Comparison of ENCODE assay signal across 36 cellular contexts in genomic region chr11:31109446-31109845, GRCh38.
"Had no signal": no experiment of that assay in that cellular context is flagged by ENCODE, and none has a peak within 500 bp of the region (broad histone marks: within the 10 kb centered on the region; RNA-seq: fewer than 3 reads in every experiment).

No MANE protein-coding gene starts in this region.

- H3K4me1 Mint-ChIP-seq: activated CD4-positive, alpha-beta memory T cell treated with anti-CD3 and anti-CD28 coated beads, Interleukin-2, amount 10 ng/mL, durations not matched to agents 7 days and 5 days; activated CD4-positive, alpha-beta T cell treated with anti-CD3 and anti-CD28 coated beads for 36 hours; activated CD4-positive, alpha-beta T cell treated with anti-CD3 and anti-CD28 coated beads, Interleukin-2, amount 10 ng/mL, durations not matched to agents 7 days and 5 days; activated CD8-positive, alpha-beta memory T cell treated with anti-CD3 and anti-CD28 coated beads, Interleukin-2, amount 10 ng/mL, durations not matched to agents 7 days and 5 days; activated naive CD8-positive, alpha-beta T cell treated with anti-CD3 and anti-CD28 coated beads for 36 hours had no signal

- H3K9me3 ChIP-seq: adrenal gland, body of pancreas, breast epithelium had no signal

- FAIRE-seq: astrocyte, TTC549 had no signal

- H3K4me3 Mint-ChIP-seq: activated CD4-positive, alpha-beta memory T cell treated with anti-CD3 and anti-CD28 coated beads, Interleukin-2, amount 10 ng/mL, durations not matched to agents 7 days and 5 days; activated CD4-positive, alpha-beta T cell treated with anti-CD3 and anti-CD28 coated beads for 36 hours; activated CD4-positive, alpha-beta T cell treated with anti-CD3 and anti-CD28 coated beads, Interleukin-2, amount 10 ng/mL, durations not matched to agents 7 days and 5 days; activated CD8-positive, alpha-beta memory T cell treated with anti-CD3 and anti-CD28 coated beads, Interleukin-2, amount 10 ng/mL, durations not matched to agents 7 days and 5 days; activated CD8-positive, alpha-beta T cell treated with anti-CD3 and anti-CD28 coated beads, Interleukin-2, amount 10 ng/mL, durations not matched to agents 7 days and 5 days; activated naive CD4-positive, alpha-beta T cell treated with anti-CD3 and anti-CD28 coated beads for 36 hours; activated naive CD8-positive, alpha-beta T cell treated with anti-CD3 and anti-CD28 coated beads for 36 hours; activated T-cell treated with anti-CD3 and anti-CD28 coated beads, Interleukin-2, amount 50 U/mL, for 24 hours; T-helper 1 cell treated with Interleukin-12 subunit alpha and Interleukin-12 subunit beta and Interleukin-4 antibody, amounts not matched to agents 30 μg/mL and 1 μg/mL, for 36 hours; T-helper 2 cell treated with Interferon-gamma antibody and Interleukin-4, amounts not matched to agents 5 μg/mL and 100 μg/mL, for 36 hours had no signal

- H3K36me3 ChIP-seq: adrenal gland, brain microvascular endothelial cell, breast epithelium had no signal

- H3K9me3 Mint-ChIP-seq: activated CD4-positive, alpha-beta memory T cell treated with anti-CD3 and anti-CD28 coated beads, Interleukin-2, amount 10 ng/mL, durations not matched to agents 7 days and 5 days; activated CD4-positive, alpha-beta T cell treated with anti-CD3 and anti-CD28 coated beads, Interleukin-2, amount 10 ng/mL, durations not matched to agents 7 days and 5 days; activated naive CD4-positive, alpha-beta T cell treated with anti-CD3 and anti-CD28 coated beads for 36 hours; activated naive CD4-positive, alpha-beta T cell treated with anti-CD3 and anti-CD28 coated beads, Interleukin-2, amount 50 U/mL, for 72 hours; activated naive CD8-positive, alpha-beta T cell treated with anti-CD3 and anti-CD28 coated beads for 36 hours; activated T-cell treated with anti-CD3 and anti-CD28 coated beads, Interleukin-2, amount 50 U/mL, for 24 hours; activated T-helper 2 cell treated with anti-CD3 and anti-CD28 coated beads, Interferon-gamma antibody, Interleukin-2, Interleukin-4, amounts not matched to agents 10 μg/mL and 5 μg/mL and 100 μg/mL, durations not matched to agents 14 hours and 24 hours and 36 hours; T-helper 1 cell treated with Interleukin-12 subunit alpha and Interleukin-12 subunit beta and Interleukin-4 antibody, amounts not matched to agents 30 μg/mL and 1 μg/mL, for 36 hours; T-helper 2 cell treated with Interferon-gamma antibody and Interleukin-4, amounts not matched to agents 5 μg/mL and 100 μg/mL, for 36 hours had no signal

- H3K27ac Mint-ChIP-seq: activated CD4-positive, alpha-beta memory T cell treated with anti-CD3 and anti-CD28 coated beads, Interleukin-2, amount 10 ng/mL, durations not matched to agents 7 days and 5 days; activated CD4-positive, alpha-beta T cell treated with anti-CD3 and anti-CD28 coated beads for 36 hours; activated CD4-positive, alpha-beta T cell treated with anti-CD3 and anti-CD28 coated beads, Interleukin-2, amount 10 ng/mL, durations not matched to agents 7 days and 5 days; activated CD8-positive, alpha-beta memory T cell treated with anti-CD3 and anti-CD28 coated beads, Interleukin-2, amount 10 ng/mL, durations not matched to agents 7 days and 5 days; activated CD8-positive, alpha-beta T cell treated with anti-CD3 and anti-CD28 coated beads, Interleukin-2, amount 10 ng/mL, durations not matched to agents 7 days and 5 days; activated naive CD4-positive, alpha-beta T cell treated with anti-CD3 and anti-CD28 coated beads for 36 hours; activated naive CD4-positive, alpha-beta T cell treated with anti-CD3 and anti-CD28 coated beads, Interleukin-2, amount 50 U/mL, for 72 hours; activated naive CD8-positive, alpha-beta T cell treated with anti-CD3 and anti-CD28 coated beads for 36 hours; activated T-cell treated with anti-CD3 and anti-CD28 coated beads, Interleukin-2, amount 50 U/mL, for 24 hours; activated T-helper 2 cell treated with anti-CD3 and anti-CD28 coated beads, Interferon-gamma antibody, Interleukin-2, Interleukin-4, amounts not matched to agents 10 μg/mL and 5 μg/mL and 100 μg/mL, durations not matched to agents 14 hours and 24 hours and 36 hours; T-helper 1 cell treated with Interleukin-12 subunit alpha and Interleukin-12 subunit beta and Interleukin-4 antibody, amounts not matched to agents 30 μg/mL and 1 μg/mL, for 36 hours; T-helper 2 cell treated with Interferon-gamma antibody and Interleukin-4, amounts not matched to agents 5 μg/mL and 100 μg/mL, for 36 hours had no signal

- ATAC-seq: activated CD4-positive, alpha-beta T cell treated with anti-CD3 and anti-CD28 coated beads for 36 hours; activated CD4-positive, CD25-positive, alpha-beta regulatory T cell treated with anti-CD3 and anti-CD28 coated beads, Interleukin-2, amount 50 U/mL, for 24 hours; activated CD8-positive, alpha-beta memory T cell treated with anti-CD3 and anti-CD28 coated beads, Interleukin-2, amount 10 ng/mL, durations not matched to agents 7 days and 5 days; activated CD8-positive, alpha-beta T cell treated with anti-CD3 and anti-CD28 coated beads, Interleukin-2, amount 10 ng/mL, durations not matched to agents 7 days and 5 days; activated naive CD4-positive, alpha-beta T cell treated with anti-CD3 and anti-CD28 coated beads, Interleukin-2, amount 50 U/mL, for 72 hours; body of pancreas had no signal

- H3K27me3 ChIP-seq: adrenal gland, body of pancreas, brain microvascular endothelial cell, breast epithelium had no signal

- H3K4me3 ChIP-seq: adrenal gland, body of pancreas, breast epithelium had no signal

- H3K4me1 ChIP-seq: adrenal gland, breast epithelium had no signal

- H3K36me3 Mint-ChIP-seq: activated CD8-positive, alpha-beta memory T cell treated with anti-CD3 and anti-CD28 coated beads, Interleukin-2, amount 10 ng/mL, durations not matched to agents 7 days and 5 days; activated naive CD4-positive, alpha-beta T cell treated with anti-CD3 and anti-CD28 coated beads, Interleukin-2, amount 50 U/mL, for 72 hours; activated naive CD8-positive, alpha-beta T cell treated with anti-CD3 and anti-CD28 coated beads for 36 hours had no signal

- DNase-seq: activated CD4-positive, alpha-beta memory T cell treated with anti-CD3 and anti-CD28 coated beads, Interleukin-2, amount 10 ng/mL, durations not matched to agents 7 days and 5 days; activated CD4-positive, alpha-beta T cell treated with anti-CD3 and anti-CD28 coated beads for 1 hour; activated CD4-positive, alpha-beta T cell treated with anti-CD3 and anti-CD28 coated beads for 36 hours; activated CD4-positive, alpha-beta T cell treated with anti-CD3 and anti-CD28 coated beads for 48 hours; activated CD4-positive, alpha-beta T cell treated with anti-CD3 and anti-CD28 coated beads, Interleukin-2, amount 10 ng/mL, durations not matched to agents 7 days and 5 days; activated CD4-positive, alpha-beta T cell treated with anti-CD3 and anti-CD28 coated beads, Interleukin-2, amount 50 U/mL, for 48 hours; activated CD4-positive, CD25-positive, alpha-beta regulatory T cell; activated CD8-positive, alpha-beta memory T cell treated with anti-CD3 and anti-CD28 coated beads for 24 hours; activated CD8-positive, alpha-beta memory T cell treated with anti-CD3 and anti-CD28 coated beads, Interleukin-2, amount 10 ng/mL, durations not matched to agents 7 days and 5 days; activated CD8-positive, alpha-beta memory T cell treated with anti-CD3 and anti-CD28 coated beads, Interleukin-2, amount 50 U/mL, for 48 hours; activated CD8-positive, alpha-beta T cell treated with anti-CD3 and anti-CD28 coated beads, Interleukin-2, amount 10 ng/mL, durations not matched to agents 7 days and 5 days; activated effector memory CD4-positive, alpha-beta T cell treated with Interleukin-2 at 50 U/mL for 16 hours; activated gamma-delta T cell; activated naive CD4-positive, alpha-beta T cell treated with anti-CD3 and anti-CD28 coated beads for 36 hours; activated naive CD4-positive, alpha-beta T cell treated with anti-CD3 and anti-CD28 coated beads, Interleukin-2, amount 50 U/mL, for 16 hours; activated naive CD8-positive, alpha-beta T cell treated with anti-CD3 and anti-CD28 coated beads for 36 hours; activated T-cell treated with anti-CD3 and anti-CD28 coated beads, Interleukin-2, amount 50 U/mL, for 24 hours; activated T-cell treated with anti-CD3 and anti-CD28 coated beads, Interleukin-2, amount 50 U/mL, for 48 hours; adrenal gland; amniotic stem cell; aorta; body of pancreas; brain microvascular endothelial cell; central memory CD4-positive, alpha-beta T cell; T-helper 1 cell; T-helper 2 cell; T-helper 9 cell had no signal

- H3K27me3 Mint-ChIP-seq: activated CD4-positive, alpha-beta memory T cell treated with anti-CD3 and anti-CD28 coated beads, Interleukin-2, amount 10 ng/mL, durations not matched to agents 7 days and 5 days; activated CD8-positive, alpha-beta memory T cell treated with anti-CD3 and anti-CD28 coated beads, Interleukin-2, amount 10 ng/mL, durations not matched to agents 7 days and 5 days; activated T-cell treated with anti-CD3 and anti-CD28 coated beads, Interleukin-2, amount 50 U/mL, for 24 hours had no signal

- H3K27ac ChIP-seq: adrenal gland, body of pancreas, brain microvascular endothelial cell, breast epithelium, VCaP had no signal
